ENCODE assay signal across 15 cellular contexts in the genomic region with DNA sequence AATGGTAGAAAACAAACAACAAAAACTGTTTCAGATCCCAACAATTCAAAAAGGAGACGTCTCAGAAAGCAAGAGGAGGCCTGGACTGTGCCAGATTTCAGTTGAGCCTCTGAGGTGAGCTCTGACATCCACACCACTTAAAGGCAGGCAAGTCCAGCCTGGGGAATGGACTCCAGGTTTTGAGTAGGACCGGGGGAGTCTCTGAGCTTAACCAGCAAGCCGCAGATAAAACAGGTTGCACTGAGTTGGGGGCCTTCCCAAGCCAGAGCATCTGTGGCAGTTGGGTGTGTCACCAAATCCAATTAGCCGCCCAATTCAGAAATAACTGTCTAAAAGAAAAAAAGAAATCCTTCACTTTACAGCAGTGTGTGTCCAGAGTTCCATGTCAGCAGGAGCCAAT. TPM values are rescaled to one million over a fixed set of nuclear protein-coding genes. Genes with fewer than 3 reads are reported as not detected.
A peak's percentile ranks its signal among the peaks of the same experiment; 100 is the strongest.
DNase-seq lines count a peak whose midpoint lies in the region; ATAC-seq and TF ChIP-seq lines count a peak whose summit lies in the region.
"Had no signal": no experiment of that assay in that cellular context is flagged by ENCODE, and none has a peak within 500 bp of the region (broad histone marks: within the 10 kb centered on the region; RNA-seq: fewer than 3 reads in every experiment).

No MANE protein-coding gene starts in this region.

- TF ChIP-seq POLR2A in esophagus muscularis mucosa (IDR thresholded peaks at IDR 0.05; ENCODE audit: low read depth), result no peak
- no peak for TF ChIP-seq POLR2A in ovary (IDR thresholded peaks at IDR 0.05)

- no peak overlapping the region for H3K4me3 Mint-ChIP-seq in activated naive CD4-positive, alpha-beta T cell treated with anti-CD3 and anti-CD28 coated beads, Interleukin-2, amount 50 U/mL, for 24 hours
- H3K4me3 Mint-ChIP-seq in WTC11 (no peak overlapping the region), CD14-positive monocyte (no peak overlapping the region)
- H3K4me3 Mint-ChIP-seq: dendritic cell treated with granulocyte-macrophage colony-stimulating factor and Interleukin-4, amounts not matched to agents 40 ng/mL and 50 ng/mL, for 4 days had no signal

- intact Hi-C loops in esophagus muscularis mucosa (cut with DNase I), result no loop called here
- intact Hi-C loops in CD14-positive monocyte (cut with micrococcal nuclease), result no loop called here
- intact Hi-C loops in ovary (cut with DNase I), result no loop called here

- TF ChIP-seq EP300 in esophagus muscularis mucosa (IDR thresholded peaks at IDR 0.05) (no peak), ovary (IDR thresholded peaks at IDR 0.05) (no peak)

- no peak overlapping the region for H2BK15ac ChIP-seq in mesendoderm (replicated peaks; ENCODE audit: low read depth)

- H3K27me3 ChIP-seq in esophagus muscularis mucosa, result no peaks in the 10 kb centered on the region
- H3K27me3 ChIP-seq in ovary, result no peaks in the 10 kb centered on the region
- no peaks in the 10 kb centered on the region for H3K27me3 ChIP-seq in mesendoderm (ENCODE audit: insufficient read depth, low read length, poor library complexity)
- H3K27me3 ChIP-seq: body of pancreas, left lung, pancreas had no signal

- no peak for DNase-seq in activated naive CD4-positive, alpha-beta T cell treated with Interleukin-2 at 50 U/mL for 16 hours
- no peak for DNase-seq in WTC11 (ENCODE audit: low spot score)
- peak; percentile 42 for DNase-seq in esophagus muscularis mucosa (ENCODE audit: extremely low spot score)
- no peak for DNase-seq in CD14-positive monocyte (ENCODE audit: low spot score)
- DNase-seq in ovary, result no peak
- DNase-seq in mesendoderm, result no peak
- DNase-seq: activated gamma-delta T cell, left lung, NCI-H2029, NCI-H446 treated with DMSO at 0.1 percent for 48 hours, pancreas, substantia nigra had no signal

- H3K23ac ChIP-seq in mesendoderm (ENCODE audit: low read length), result no peak overlapping the region

- H4K8ac ChIP-seq in mesendoderm (ENCODE audit: low read depth, low read length), result no peak overlapping the region

- no peak overlapping the region for H3K56ac ChIP-seq in mesendoderm (ENCODE audit: low read length)

- H3K4me3 ChIP-seq in esophagus muscularis mucosa (no peak overlapping the region), ovary (no peak overlapping the region), mesendoderm (ENCODE audit: low read length) (no peak overlapping the region)
- H3K4me3 ChIP-seq: body of pancreas, left lung, pancreas had no signal

- CTCF ChIA-PET in WTC11 (lab: Charles Lee), result interaction anchor here (0.6 to 5.1 kb wide), 3 partner anchors 28 to 56 kb away, joined by 3 to 40 read pairs (median 4); no protein-coding TSS in a partner anchor

- ATAC-seq in WTC11, result no peak
- ATAC-seq: body of pancreas had no signal

- H3K4me2 ChIP-seq in mesendoderm (ENCODE audit: low read length), result no peak overlapping the region

- H2BK5ac ChIP-seq in mesendoderm (ENCODE audit: low read length), result no peak overlapping the region

- H3K27me3 Mint-ChIP-seq in activated naive CD4-positive, alpha-beta T cell treated with anti-CD3 and anti-CD28 coated beads, Interleukin-2, amount 50 U/mL, for 24 hours, result no peaks in the 10 kb centered on the region
- H3K27me3 Mint-ChIP-seq in WTC11 (ENCODE audit: low read depth), result no peaks in the 10 kb centered on the region
- H3K27me3 Mint-ChIP-seq in CD14-positive monocyte (ENCODE audit: low read depth in 3 of 3), result no peaks in the 10 kb centered on the region
- H3K27me3 Mint-ChIP-seq: dendritic cell treated with granulocyte-macrophage colony-stimulating factor and Interleukin-4, amounts not matched to agents 40 ng/mL and 50 ng/mL, for 4 days had no signal

- H3K4ac ChIP-seq in mesendoderm (ENCODE audit: low read depth, low read length), result no peak overlapping the region

- H4K5ac ChIP-seq in mesendoderm (ENCODE audit: low read length), result no peak overlapping the region

- H3K18ac ChIP-seq in mesendoderm (ENCODE audit: low read length), result no peak overlapping the region

- 92% methylated on average over 4 of the region's 4 CpGs for WGBS in esophagus muscularis mucosa
- 81 to 84% (median 81%) methylated on average over 4 of the region's 4 CpGs for WGBS in ovary, 3 donors
- no CpG with 5 or more reads among the region's 4 CpGs for WGBS in mesendoderm (ENCODE audit: extremely low coverage, insufficient coverage, low lambda C conversion rate)

- no peaks in the 10 kb centered on the region for H3K79me2 ChIP-seq in mesendoderm (ENCODE audit: control insufficient read depth, insufficient read depth, low read length)

- no peaks in the 10 kb centered on the region for H3K79me1 ChIP-seq in mesendoderm (ENCODE audit: low read length)

- TF ChIP-seq CTCF in WTC11 (IDR thresholded peaks at IDR 0.05) (no peak), esophagus muscularis mucosa (IDR thresholded peaks at IDR 0.05) (no peak), CD14-positive monocyte (IDR thresholded peaks at IDR 0.05) (no peak), ovary (IDR thresholded peaks at IDR 0.05) (no peak)

- H3K27ac Mint-ChIP-seq in activated naive CD4-positive, alpha-beta T cell treated with anti-CD3 and anti-CD28 coated beads, Interleukin-2, amount 50 U/mL, for 24 hours, result peak overlapping the region; percentile 91
- H3K27ac Mint-ChIP-seq in WTC11, result peak overlapping the region; percentile 81
- H3K27ac Mint-ChIP-seq in CD14-positive monocyte, result peak overlapping the region in 2 of 7 donors; percentile 4 to 15

- H3K4me1 Mint-ChIP-seq in activated naive CD4-positive, alpha-beta T cell treated with anti-CD3 and anti-CD28 coated beads, Interleukin-2, amount 50 U/mL, for 24 hours, result peaks cover 73% of the 10 kb centered on the region
- H3K4me1 Mint-ChIP-seq in WTC11 (peaks cover 11% of the 10 kb centered on the region; the same call in 1 of the 2 replicates), CD14-positive monocyte (peaks cover 13% of the 10 kb centered on the region)

- no peak overlapping the region for H2AK5ac ChIP-seq in mesendoderm (ENCODE audit: low read length)

- H3K9me3 Mint-ChIP-seq in activated naive CD4-positive, alpha-beta T cell treated with anti-CD3 and anti-CD28 coated beads, Interleukin-2, amount 50 U/mL, for 24 hours, result no peaks in the 10 kb centered on the region
- H3K9me3 Mint-ChIP-seq in WTC11 (no peaks in the 10 kb centered on the region), CD14-positive monocyte (no peaks in the 10 kb centered on the region)
- H3K9me3 Mint-ChIP-seq: dendritic cell treated with granulocyte-macrophage colony-stimulating factor and Interleukin-4, amounts not matched to agents 40 ng/mL and 50 ng/mL, for 4 days had no signal

- no peaks in the 10 kb centered on the region for H3K9me3 ChIP-seq in esophagus muscularis mucosa
- no peaks in the 10 kb centered on the region for H3K9me3 ChIP-seq in ovary
- H3K9me3 ChIP-seq: body of pancreas, left lung, pancreas had no signal

- H3K27ac ChIP-seq in esophagus muscularis mucosa (replicated peaks in 1 of 4) (peak overlapping the region; percentile 26 to 69 (median 56)), ovary (no peak overlapping the region), mesendoderm (ENCODE audit: low read depth, low read length) (no peak overlapping the region)
- H3K27ac ChIP-seq: body of pancreas, left lung, pancreas had no signal

- H3K36me3 ChIP-seq in esophagus muscularis mucosa, result peaks cover 7 to 96% (median 69%) of the 10 kb centered on the region in 4 donors
- H3K36me3 ChIP-seq in ovary, result no peaks in the 10 kb centered on the region
- H3K36me3 ChIP-seq in mesendoderm (ENCODE audit: control insufficient read depth, insufficient read depth, low read length), result no peaks in the 10 kb centered on the region

- H3K4me1 ChIP-seq in esophagus muscularis mucosa, result peaks cover 0 to 72% (median 50%) of the 10 kb centered on the region in 4 donors
- H3K4me1 ChIP-seq in ovary (ENCODE audit: insufficient read depth), result no peaks in the 10 kb centered on the region
- H3K4me1 ChIP-seq in mesendoderm (ENCODE audit: control insufficient read depth, low read depth, low read length), result no peaks in the 10 kb centered on the region
- H3K4me1 ChIP-seq: body of pancreas, pancreas had no signal

- POLR2A ChIA-PET in WTC11 (lab: Charles Lee), result interaction anchor here (0.6 kb wide), 1 partner anchor 18 kb away, joined by 3 read pairs; no protein-coding TSS in a partner anchor

- no peak overlapping the region for H3K9ac ChIP-seq in mesendoderm (ENCODE audit: low read length)

- no peak overlapping the region for H2BK120ac ChIP-seq in mesendoderm (ENCODE audit: low read depth, low read length)

- H3K36me3 Mint-ChIP-seq in activated naive CD4-positive, alpha-beta T cell treated with anti-CD3 and anti-CD28 coated beads, Interleukin-2, amount 50 U/mL, for 24 hours, result peaks cover 22% of the 10 kb centered on the region
- peaks cover 16% of the 10 kb centered on the region for H3K36me3 Mint-ChIP-seq in WTC11
- H3K36me3 Mint-ChIP-seq in CD14-positive monocyte, result peaks cover 79 to 81% of the 10 kb centered on the region in 2 donors

RNA-seq across cellular contexts. Expression of a gene that starts 54.7 kb away (rescaled TPM):
- total RNA-seq in WTC11 (2021) (20.1 to 21.7 TPM (median 21.4 TPM) in 3 replicates), esophagus muscularis mucosa (10 to 100 TPM in 2 of 4 donors, 1 to 10 TPM in 2; 6.7 to 13.3 (median 10.2) TPM), ovary (10 to 100 TPM in 6 of 7 donors, 1 to 10 TPM in 1; 7.9 to 16.3 (median 12.4) TPM)
- polyA plus RNA-seq in CD14-positive monocyte (1 to 10 TPM; 4.4 to 5.1 TPM), ovary (1 to 10 TPM; 4.0 to 8.9 TPM)
- polyA plus RNA-seq in mesendoderm (2013, experiment 1 of 2), result 13.8 TPM
- 13.2 TPM for polyA plus RNA-seq in mesendoderm (2013, experiment 2 of 2)

RNA-seq across cellular contexts. Expression of a gene that starts 55.0 kb away (rescaled TPM):
- total RNA-seq in WTC11 (2021), result 26.5 to 27.8 TPM (median 26.6 TPM) in 3 replicates
- total RNA-seq in esophagus muscularis mucosa, result 10 to 100 TPM; 27.2 to 50.7 (median 37.6) TPM
- 10 to 100 TPM; 33.7 to 42.0 TPM for polyA plus RNA-seq in CD14-positive monocyte
- total RNA-seq in ovary, result 10 to 100 TPM; 10.8 to 28.3 (median 15.5) TPM
- 10 to 100 TPM in 1 of 2 donors, 1 to 10 TPM in 1; 7.4 to 12.4 TPM for polyA plus RNA-seq in ovary
- polyA plus RNA-seq in mesendoderm (2013, experiment 1 of 2), result 34.8 TPM
- polyA plus RNA-seq in mesendoderm (2013, experiment 2 of 2), result 35.0 TPM

Comparison
In these comparisons a context has a peak if more than half of its experiments do, and no peak if none do; other contexts are left out.
1. H3K27ac ChIP-seq: peak in esophagus muscularis mucosa (4 of 4); none in ovary (0 of 2) and mesendoderm (single experiment).